17 cellular contexts compared by ENCODE assay signal in genomic region chr17:4641297-4642195, GRCh38. TPM values are rescaled to one million over a fixed set of nuclear protein-coding genes. Genes with fewer than 3 reads are reported as not detected.
DNase-seq lines count a peak whose midpoint lies in the region; ATAC-seq and TF ChIP-seq lines count a peak whose summit lies in the region.
"Had no signal": no experiment of that assay in that cellular context is flagged by ENCODE, and none has a peak within 500 bp of the region (broad histone marks: within the 10 kb centered on the region; RNA-seq: fewer than 3 reads in every experiment).

Gene ALOX15, minus strand, starts transcription at chr17:4641678. Its CDS starts 27 bp downstream, at chr17:4641651.

- TF ChIP-seq CTCF in WTC11 (IDR thresholded peaks at IDR 0.05) (no peak), smooth muscle cell (IDR thresholded peaks at IDR 0.05; ENCODE audit: borderline replicate concordance, insufficient read depth, poor library complexity, severe bottlenecking) (no peak)

- H3K4me1 ChIP-seq in iPS-20b (ENCODE audit: insufficient read depth, low read length) (peaks cover 9% of the 10 kb centered on the region), smooth muscle cell (ENCODE audit: low read depth) (peaks cover 9% of the 10 kb centered on the region)

- no peak within 1 kb of the TSS for H2AFZ ChIP-seq in smooth muscle cell (ENCODE audit: low read depth)

- H3K9ac ChIP-seq in iPS-20b (ENCODE audit: low read depth, low read length) (no peak within 1 kb of the TSS), smooth muscle cell (ENCODE audit: low read depth) (no peak within 1 kb of the TSS)

- DNase-seq in activated CD4-positive, alpha-beta T cell treated with anti-CD3 and anti-CD28 coated beads, Interleukin-2, amount 10 ng/mL, durations not matched to agents 24 days and 14 days: no peak
- DNase-seq in activated CD4-positive, alpha-beta T cell treated with anti-CD3 and anti-CD28 coated beads for 1 hour: no peak
- peak; percentile 50 for DNase-seq in WTC11 (ENCODE audit: low spot score)
- no peak for DNase-seq in smooth muscle cell (lab: John Stamatoyannopoulos, UW; ENCODE audit: unreplicated experiment)
- no peak for DNase-seq in Ammon's horn (ENCODE audit: low spot score)
- DNase-seq: activated naive CD4-positive, alpha-beta T cell treated with anti-CD3 and anti-CD28 coated beads, Interleukin-2, amount 50 U/mL, for 16 hours; DMS79 treated with DMSO at 0.1 percent for 48 hours; NCI-H2227 treated with DMSO at 0.1 percent for 48 hours; small intestine; substantia nigra had no signal

- no peaks in the 10 kb centered on the region for H4K20me1 ChIP-seq in smooth muscle cell (ENCODE audit: low read depth)

- H3K27me3 Mint-ChIP-seq in activated CD4-positive, alpha-beta T cell treated with anti-CD3 and anti-CD28 coated beads, Interleukin-2, amount 10 ng/mL, durations not matched to agents 24 days and 14 days: peaks cover 75% of the 10 kb centered on the region
- H3K27me3 Mint-ChIP-seq in WTC11 (ENCODE audit: low read depth): peaks cover 88% of the 10 kb centered on the region

- H3K4me3 Mint-ChIP-seq in activated CD4-positive, alpha-beta T cell treated with anti-CD3 and anti-CD28 coated beads, Interleukin-2, amount 10 ng/mL, durations not matched to agents 24 days and 14 days: peak within 1 kb of the TSS; percentile 57
- peak within 1 kb of the TSS; percentile 80 for H3K4me3 Mint-ChIP-seq in WTC11
- H3K4me3 Mint-ChIP-seq: central memory CD8-positive, alpha-beta T cell had no signal

- WGBS in smooth muscle cell (ENCODE audit: low lambda C conversion rate): 12% methylated on average over 56 of the region's 58 CpGs

- H3K4me3 ChIP-seq in iPS-20b (ENCODE audit: low read length) (peak within 1 kb of the TSS; percentile 59), smooth muscle cell (no peak within 1 kb of the TSS)
- H3K4me3 ChIP-seq: lung had no signal

- CTCF ChIA-PET in WTC11 (lab: Charles Lee): interaction anchor here (0.6 to 1.3 kb wide), 7 partner anchors 10 to 278 kb away, joined by 3 to 6 read pairs (median 4); partner anchors contain the start of gene ARRB2

- H3F3A ChIP-seq in smooth muscle cell (ENCODE audit: low read depth): no peaks in the 10 kb centered on the region

- H3K36me3 ChIP-seq in iPS-20b (ENCODE audit: insufficient read depth, low read depth, low read length) (no peaks in the 10 kb centered on the region), smooth muscle cell (ENCODE audit: low read depth) (no peaks in the 10 kb centered on the region)

- peaks cover 13% of the 10 kb centered on the region for H3K4me1 Mint-ChIP-seq in activated CD4-positive, alpha-beta T cell treated with anti-CD3 and anti-CD28 coated beads, Interleukin-2, amount 10 ng/mL, durations not matched to agents 24 days and 14 days
- H3K4me1 Mint-ChIP-seq in WTC11: peaks cover 37% of the 10 kb centered on the region

- intact Hi-C loops in activated CD4-positive, alpha-beta T cell treated with anti-CD3 and anti-CD28 coated beads, Interleukin-2, amount 10 ng/mL, durations not matched to agents 24 days and 14 days (cut with micrococcal nuclease): loop anchor here (5.0 kb wide), 1 partner anchor 146 kb away; the partner anchor contains the start of genes GLTPD2 and VMO1

- POLR2A ChIA-PET in WTC11 (lab: Charles Lee): interaction anchor here (1.0 kb wide), 1 partner anchor 24 kb away, joined by 3 read pairs; no protein-coding TSS in a partner anchor

- H3K27me3 ChIP-seq in iPS-20b (ENCODE audit: insufficient read depth, low read length) (peaks cover 75% of the 10 kb centered on the region), smooth muscle cell (ENCODE audit: low read depth) (peaks cover 69% of the 10 kb centered on the region)

- no peaks in the 10 kb centered on the region for H3K36me3 Mint-ChIP-seq in activated CD4-positive, alpha-beta T cell treated with anti-CD3 and anti-CD28 coated beads, Interleukin-2, amount 10 ng/mL, durations not matched to agents 24 days and 14 days (ENCODE audit: low read depth)
- H3K36me3 Mint-ChIP-seq in WTC11: no peaks in the 10 kb centered on the region

- H3K9me3 Mint-ChIP-seq in activated CD4-positive, alpha-beta T cell treated with anti-CD3 and anti-CD28 coated beads, Interleukin-2, amount 10 ng/mL, durations not matched to agents 24 days and 14 days: no peaks in the 10 kb centered on the region
- H3K9me3 Mint-ChIP-seq in WTC11: peaks cover 6% of the 10 kb centered on the region
- H3K9me3 Mint-ChIP-seq: central memory CD8-positive, alpha-beta T cell had no signal

- H3K9me3 ChIP-seq in iPS-20b (ENCODE audit: insufficient read depth, low read depth, low read length): no peaks in the 10 kb centered on the region
- no peaks in the 10 kb centered on the region for H3K9me3 ChIP-seq in smooth muscle cell (replicated peaks; ENCODE audit: low read depth)

- peak within 1 kb of the TSS; percentile 73 for H3K4me2 ChIP-seq in smooth muscle cell

- H3K79me2 ChIP-seq in smooth muscle cell (ENCODE audit: low read depth): no peaks in the 10 kb centered on the region

- no peak within 1 kb of the TSS for H3K27ac Mint-ChIP-seq in activated CD4-positive, alpha-beta T cell treated with anti-CD3 and anti-CD28 coated beads, Interleukin-2, amount 10 ng/mL, durations not matched to agents 24 days and 14 days
- H3K27ac Mint-ChIP-seq in WTC11: no peak within 1 kb of the TSS

- H3K27ac ChIP-seq in iPS-20b (ENCODE audit: low read length) (no peak within 1 kb of the TSS), smooth muscle cell (ENCODE audit: low read depth) (no peak within 1 kb of the TSS)

- ATAC-seq in WTC11 (peak; percentile 12), HG03378 (IDR thresholded peaks at IDR 0.05; ENCODE audit: unreplicated experiment) (no peak), HG02840 (IDR thresholded peaks at IDR 0.05; ENCODE audit: low FRiP score, unreplicated experiment) (no peak)

TF ChIP-seq in WTC11, 78 proteins besides CTCF, POLR2A, EP300 and RAD21:
- TF ChIP-seq ZNF281 (CRISPR knock-in tag; IDR thresholded peaks at IDR 0.05) (no peak), FOXP4 (CRISPR knock-in tag; IDR thresholded peaks at IDR 0.05) (0 out of 2 replicates have a peak, but pooled peaks have one; percentile 9), ESRRA (CRISPR knock-in tag; IDR thresholded peaks at IDR 0.05; ENCODE audit: borderline replicate concordance) (no peak), ZNF121 (CRISPR knock-in tag; IDR thresholded peaks at IDR 0.05) (peak; percentile 75; the same call in 1 of the 2 replicates), ETV6 (CRISPR knock-in tag; IDR thresholded peaks at IDR 0.05) (0 out of 2 replicates have a peak, but pooled peaks have one; percentile 44), USF1 (CRISPR knock-in tag; IDR thresholded peaks at IDR 0.05) (no peak)

RNA-seq across cellular contexts. Expression of gene ALOX15, which starts in this region (rescaled TPM):
- not detected in 2 replicates for total RNA-seq in activated CD4-positive, alpha-beta T cell treated with anti-CD3 and anti-CD28 coated beads, Interleukin-2, amount 10 ng/mL, durations not matched to agents 24 days and 14 days
- 0.32 to 0.82 TPM (median 0.50 TPM) in 3 replicates for total RNA-seq in WTC11 (2021)
- total RNA-seq in smooth muscle cell: not detected in 2 replicates
- 0.32 TPM in 1 of 2 replicates, not detected in the other for polyA plus RNA-seq in smooth muscle cell
- total RNA-seq: epithelial cell of proximal tubule had no signal
- polyA plus RNA-seq: AG04450 had no signal

Comparison
In these comparisons a context has a peak if more than half of its experiments do, and no peak if none do; other contexts are left out.
1. Peak in DNase-seq and ATAC-seq in WTC11; RNA of the gene not detected or under 1 TPM.